In genomic region chr21:31873275-31873695, GRCh38 we compare ENCODE assay signal across 9 cellular contexts. TPM values are rescaled to one million over a fixed set of nuclear protein-coding genes. Genes with fewer than 3 reads are reported as not detected.
DNase-seq lines count a peak whose midpoint lies in the region; ATAC-seq and TF ChIP-seq lines count a peak whose summit lies in the region.
"Had no signal": no experiment of that assay in that cellular context is flagged by ENCODE, and none has a peak within 500 bp of the region (broad histone marks: within the 10 kb centered on the region; RNA-seq: fewer than 3 reads in every experiment).

No MANE protein-coding gene starts in this region.

- H3K27me3 Mint-ChIP-seq in activated naive CD4-positive, alpha-beta T cell treated with anti-CD3 and anti-CD28 coated beads for 36 hours (ENCODE audit: low read depth): peaks cover 56% of the 10 kb centered on the region

- DNase-seq in activated naive CD4-positive, alpha-beta T cell treated with anti-CD3 and anti-CD28 coated beads, Interleukin-2, amount 50 U/mL, for 72 hours (ENCODE audit: low spot score in 2 of 2): peak in 1 of 2 donors; percentile 28
- DNase-seq in activated naive CD4-positive, alpha-beta T cell treated with anti-CD3 and anti-CD28 coated beads for 36 hours: no peak
- DNase-seq in ascending aorta (ENCODE audit: low spot score in 2 of 2): no peak
- DNase-seq in NCI-H226: no peak
- no peak for DNase-seq in NCI-H1048 (lab: John Stamatoyannopoulos, UW)

- H3K9ac ChIP-seq in liver (ENCODE audit: low read depth in 1 of 2, low read length in 2 of 2): no peak overlapping the region

- intact Hi-C loops in activated naive CD4-positive, alpha-beta T cell treated with anti-CD3 and anti-CD28 coated beads for 36 hours (cut with micrococcal nuclease): loop anchor here (2.0 to 10.0 kb wide), 2 partner anchors 86 to 218 kb away; partner anchors contain the start of gene SOD1
- intact Hi-C loops in ascending aorta (cut with DNase I): no loop called here

- peak; percentile 28 to 52 for ATAC-seq in activated naive CD4-positive, alpha-beta T cell treated with anti-CD3 and anti-CD28 coated beads, Interleukin-2, amount 50 U/mL, for 72 hours
- ATAC-seq in HG03460 (IDR thresholded peaks at IDR 0.05; ENCODE audit: unreplicated experiment): no peak

- no peak overlapping the region for H3K4me3 Mint-ChIP-seq in activated naive CD4-positive, alpha-beta T cell treated with anti-CD3 and anti-CD28 coated beads for 36 hours

- no peak overlapping the region for H3K27ac Mint-ChIP-seq in activated naive CD4-positive, alpha-beta T cell treated with anti-CD3 and anti-CD28 coated beads, Interleukin-2, amount 50 U/mL, for 72 hours
- H3K27ac Mint-ChIP-seq in activated naive CD4-positive, alpha-beta T cell treated with anti-CD3 and anti-CD28 coated beads for 36 hours: no peak overlapping the region
- H3K27ac Mint-ChIP-seq: activated CD4-positive, alpha-beta T cell treated with anti-CD3 and anti-CD28 coated beads, Interleukin-2, amount 10 ng/mL, durations not matched to agents 24 days and 14 days had no signal

- no peaks in the 10 kb centered on the region for H3K9me3 ChIP-seq in ascending aorta
- no peaks in the 10 kb centered on the region for H3K9me3 ChIP-seq in liver (ENCODE audit: control insufficient read depth in 4 of 4, low read length in 3 of 4)

- no peaks in the 10 kb centered on the region for H3K9me3 Mint-ChIP-seq in activated naive CD4-positive, alpha-beta T cell treated with anti-CD3 and anti-CD28 coated beads, Interleukin-2, amount 50 U/mL, for 72 hours
- H3K9me3 Mint-ChIP-seq in activated naive CD4-positive, alpha-beta T cell treated with anti-CD3 and anti-CD28 coated beads for 36 hours: no peaks in the 10 kb centered on the region
- H3K9me3 Mint-ChIP-seq: activated CD4-positive, alpha-beta T cell treated with anti-CD3 and anti-CD28 coated beads, Interleukin-2, amount 10 ng/mL, durations not matched to agents 24 days and 14 days had no signal

- H3K27me3 ChIP-seq in ascending aorta (peaks cover 4% of the 10 kb centered on the region), liver (ENCODE audit: control insufficient read depth in 4 of 4, insufficient read depth in 4 of 4, low read length in 3 of 4) (peaks cover 0 to 6% (median 4%) of the 10 kb centered on the region in 4 donors)

- H3K36me3 ChIP-seq in ascending aorta (no peaks in the 10 kb centered on the region), liver (ENCODE audit: control insufficient read depth in 4 of 4, insufficient read depth in 3 of 4, low read depth in 1 of 4, low read length in 3 of 4) (no peaks in the 10 kb centered on the region), urinary bladder (ENCODE audit: insufficient read depth) (no peaks in the 10 kb centered on the region)

- CTCF ChIA-PET in activated naive CD4-positive, alpha-beta T cell treated with anti-CD3 and anti-CD28 coated beads for 36 hours (lab: Charles Lee): interaction anchor here (1.2 kb wide), 1 partner anchor 34 kb away, joined by 3 read pairs; no protein-coding TSS in a partner anchor

- H3K27ac ChIP-seq in ascending aorta (no peak overlapping the region), liver (ENCODE audit: low read depth in 1 of 2, low read length in 2 of 2) (no peak overlapping the region), urinary bladder (ENCODE audit: low read depth) (peak overlapping the region; percentile 57)

- 1% methylated on average over 58 of the region's 58 CpGs for WGBS in liver
- WGBS in urinary bladder: under 1% methylated on average over 58 of the region's 58 CpGs

- peaks cover 14 to 26% of the 10 kb centered on the region in 2 donors for H3K4me1 ChIP-seq in ascending aorta
- peaks cover 5 to 22% (median 10%) of the 10 kb centered on the region in 4 donors for H3K4me1 ChIP-seq in liver (ENCODE audit: control insufficient read depth in 4 of 4, insufficient read depth in 4 of 4, low read length in 3 of 4)
- no peaks in the 10 kb centered on the region for H3K4me1 ChIP-seq in urinary bladder (ENCODE audit: insufficient read depth)

- H3K4me3 ChIP-seq in ascending aorta: peak overlapping the region; percentile 70 to 85
- peak overlapping the region in 2 of 3 donors; percentile 13 to 65 for H3K4me3 ChIP-seq in liver (ENCODE audit: low read depth in 1 of 3, low read length in 3 of 3)
- peak overlapping the region; percentile 82 for H3K4me3 ChIP-seq in urinary bladder (ENCODE audit: low read depth, low read length)

- no peak for TF ChIP-seq RAD21 in liver (IDR thresholded peaks at IDR 0.05)

- TF ChIP-seq CTCF in ascending aorta (IDR thresholded peaks at IDR 0.05) (no peak), liver (IDR thresholded peaks at IDR 0.05; ENCODE audit: low read depth, low read length, missing input control) (no peak)

- no peaks in the 10 kb centered on the region for H3K36me3 Mint-ChIP-seq in activated naive CD4-positive, alpha-beta T cell treated with anti-CD3 and anti-CD28 coated beads, Interleukin-2, amount 50 U/mL, for 72 hours
- no peaks in the 10 kb centered on the region for H3K36me3 Mint-ChIP-seq in activated naive CD4-positive, alpha-beta T cell treated with anti-CD3 and anti-CD28 coated beads for 36 hours (ENCODE audit: low read depth)

- peaks cover 5% of the 10 kb centered on the region for H3K4me1 Mint-ChIP-seq in activated naive CD4-positive, alpha-beta T cell treated with anti-CD3 and anti-CD28 coated beads for 36 hours (ENCODE audit: low read depth)

TF ChIP-seq in liver, 16 proteins besides CTCF, POLR2A, EP300 and RAD21:
- TF ChIP-seq REST (IDR thresholded peaks at IDR 0.05) (no peak), JUND (IDR thresholded peaks at IDR 0.05) (no peak), NR2F2 (IDR thresholded peaks at IDR 0.05) (no peak), HNF4A (conservative IDR thresholded peaks at IDR 0.05) (no peak), RXRA (IDR thresholded peaks at IDR 0.05) (no peak), GABPA (IDR thresholded peaks at IDR 0.05 in 1 of 2, conservative IDR thresholded peaks at IDR 0.05 in 1 of 2) (no peak), ZBTB33 (IDR thresholded peaks at IDR 0.05) (no peak), FOXA2 (IDR thresholded peaks at IDR 0.05) (no peak), TAF1 (conservative IDR thresholded peaks at IDR 0.05) (no peak), EGR1 (IDR thresholded peaks at IDR 0.05; ENCODE audit: low read depth in 2 of 2) (no peak), MAX (IDR thresholded peaks at IDR 0.05) (no peak), ATF3 (IDR thresholded peaks at IDR 0.05) (no peak), HNF4G (IDR thresholded peaks at IDR 0.05) (no peak), YY1 (IDR thresholded peaks at IDR 0.05) (no peak)

RNA-seq across cellular contexts. Expression of gene HUNK, which starts 0.5 kb away (rescaled TPM):
- total RNA-seq in activated naive CD4-positive, alpha-beta T cell treated with anti-CD3 and anti-CD28 coated beads, Interleukin-2, amount 50 U/mL, for 72 hours: under 1 TPM in 1 of 2 donors, not detected in 1; 0.23 TPM
- total RNA-seq in activated naive CD4-positive, alpha-beta T cell treated with anti-CD3 and anti-CD28 coated beads for 36 hours: under 1 TPM; 0.10 to 0.20 TPM
- total RNA-seq in ascending aorta: 0.64 TPM
- total RNA-seq in liver: under 1 TPM; 0.42 to 0.92 TPM
- polyA plus RNA-seq in liver: under 1 TPM; 0.11 to 0.17 TPM
- 7.3 TPM for total RNA-seq in urinary bladder
- polyA plus RNA-seq in urinary bladder: 2.8 TPM
